1 cellular context compared by ENCODE assay signal in the genomic region with DNA sequence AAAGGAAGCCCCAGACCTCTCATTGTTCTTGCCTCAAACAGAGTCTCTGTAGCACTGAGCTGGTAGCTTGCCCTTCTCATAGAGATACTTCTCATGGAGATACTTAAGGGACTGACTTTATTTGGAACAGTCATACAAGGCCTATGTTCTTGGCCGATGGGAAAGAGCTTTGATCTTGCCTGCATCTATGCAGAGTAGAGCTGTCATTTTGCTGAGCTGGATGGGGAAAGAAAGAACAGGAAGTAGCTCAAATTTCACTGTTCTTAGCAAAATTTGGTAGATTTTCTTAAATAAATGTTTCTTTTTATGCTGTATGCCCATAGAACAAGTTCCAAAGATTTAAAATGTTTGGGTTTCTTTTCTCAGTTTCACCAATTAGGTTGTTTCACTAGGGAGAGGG.
TF ChIP-seq lines count a peak whose summit lies in the region.

No MANE protein-coding gene starts in this region.

TF ChIP-seq in GM23338, 12 proteins besides CTCF, POLR2A, EP300 and RAD21 (continued from another document):
- TF ChIP-seq, protein P1, sequence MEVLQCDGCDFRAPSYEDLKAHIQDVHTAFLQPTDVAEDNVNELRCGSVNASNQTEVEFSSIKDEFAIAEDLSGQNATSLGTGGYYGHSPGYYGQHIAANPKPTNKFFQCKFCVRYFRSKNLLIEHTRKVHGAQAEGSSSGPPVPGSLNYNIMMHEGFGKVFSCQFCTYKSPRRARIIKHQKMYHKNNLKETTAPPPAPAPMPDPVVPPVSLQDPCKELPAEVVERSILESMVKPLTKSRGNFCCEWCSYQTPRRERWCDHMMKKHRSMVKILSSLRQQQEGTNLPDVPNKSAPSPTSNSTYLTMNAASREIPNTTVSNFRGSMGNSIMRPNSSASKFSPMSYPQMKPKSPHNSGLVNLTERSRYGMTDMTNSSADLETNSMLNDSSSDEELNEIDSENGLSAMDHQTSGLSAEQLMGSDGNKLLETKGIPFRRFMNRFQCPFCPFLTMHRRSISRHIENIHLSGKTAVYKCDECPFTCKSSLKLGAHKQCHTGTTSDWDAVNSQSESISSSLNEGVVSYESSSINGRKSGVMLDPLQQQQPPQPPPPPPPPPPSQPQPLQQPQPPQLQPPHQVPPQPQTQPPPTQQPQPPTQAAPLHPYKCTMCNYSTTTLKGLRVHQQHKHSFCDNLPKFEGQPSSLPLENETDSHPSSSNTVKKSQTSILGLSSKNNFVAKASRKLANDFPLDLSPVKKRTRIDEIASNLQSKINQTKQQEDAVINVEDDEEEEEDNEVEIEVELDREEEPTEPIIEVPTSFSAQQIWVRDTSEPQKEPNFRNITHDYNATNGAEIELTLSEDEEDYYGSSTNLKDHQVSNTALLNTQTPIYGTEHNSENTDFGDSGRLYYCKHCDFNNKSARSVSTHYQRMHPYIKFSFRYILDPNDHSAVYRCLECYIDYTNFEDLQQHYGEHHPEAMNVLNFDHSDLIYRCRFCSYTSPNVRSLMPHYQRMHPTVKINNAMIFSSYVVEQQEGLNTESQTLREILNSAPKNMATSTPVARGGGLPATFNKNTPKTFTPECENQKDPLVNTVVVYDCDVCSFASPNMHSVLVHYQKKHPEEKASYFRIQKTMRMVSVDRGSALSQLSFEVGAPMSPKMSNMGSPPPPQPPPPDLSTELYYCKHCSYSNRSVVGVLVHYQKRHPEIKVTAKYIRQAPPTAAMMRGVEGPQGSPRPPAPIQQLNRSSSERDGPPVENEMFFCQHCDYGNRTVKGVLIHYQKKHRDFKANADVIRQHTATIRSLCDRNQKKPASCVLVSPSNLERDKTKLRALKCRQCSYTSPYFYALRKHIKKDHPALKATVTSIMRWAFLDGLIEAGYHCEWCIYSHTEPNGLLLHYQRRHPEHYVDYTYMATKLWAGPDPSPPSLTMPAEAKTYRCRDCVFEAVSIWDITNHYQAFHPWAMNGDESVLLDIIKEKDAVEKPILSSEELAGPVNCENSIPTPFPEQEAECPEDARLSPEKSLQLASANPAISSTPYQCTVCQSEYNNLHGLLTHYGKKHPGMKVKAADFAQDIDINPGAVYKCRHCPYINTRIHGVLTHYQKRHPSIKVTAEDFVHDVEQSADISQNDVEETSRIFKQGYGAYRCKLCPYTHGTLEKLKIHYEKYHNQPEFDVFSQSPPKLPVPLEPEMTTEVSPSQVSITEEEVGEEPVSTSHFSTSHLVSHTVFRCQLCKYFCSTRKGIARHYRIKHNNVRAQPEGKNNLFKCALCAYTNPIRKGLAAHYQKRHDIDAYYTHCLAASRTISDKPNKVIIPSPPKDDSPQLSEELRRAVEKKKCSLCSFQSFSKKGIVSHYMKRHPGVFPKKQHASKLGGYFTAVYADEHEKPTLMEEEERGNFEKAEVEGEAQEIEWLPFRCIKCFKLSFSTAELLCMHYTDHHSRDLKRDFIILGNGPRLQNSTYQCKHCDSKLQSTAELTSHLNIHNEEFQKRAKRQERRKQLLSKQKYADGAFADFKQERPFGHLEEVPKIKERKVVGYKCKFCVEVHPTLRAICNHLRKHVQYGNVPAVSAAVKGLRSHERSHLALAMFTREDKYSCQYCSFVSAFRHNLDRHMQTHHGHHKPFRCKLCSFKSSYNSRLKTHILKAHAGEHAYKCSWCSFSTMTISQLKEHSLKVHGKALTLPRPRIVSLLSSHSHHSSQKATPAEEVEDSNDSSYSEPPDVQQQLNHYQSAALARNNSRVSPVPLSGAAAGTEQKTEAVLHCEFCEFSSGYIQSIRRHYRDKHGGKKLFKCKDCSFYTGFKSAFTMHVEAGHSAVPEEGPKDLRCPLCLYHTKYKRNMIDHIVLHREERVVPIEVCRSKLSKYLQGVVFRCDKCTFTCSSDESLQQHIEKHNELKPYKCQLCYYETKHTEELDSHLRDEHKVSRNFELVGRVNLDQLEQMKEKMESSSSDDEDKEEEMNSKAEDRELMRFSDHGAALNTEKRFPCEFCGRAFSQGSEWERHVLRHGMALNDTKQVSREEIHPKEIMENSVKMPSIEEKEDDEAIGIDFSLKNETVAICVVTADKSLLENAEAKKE (CRISPR knock-in tag; IDR thresholded peaks at IDR 0.05) = no peak
- TF ChIP-seq CREB1 (CRISPR knock-in tag; IDR thresholded peaks at IDR 0.05; ENCODE audit: low read depth) (no peak), REST (IDR thresholded peaks at IDR 0.05; ENCODE audit: unreplicated experiment) (no peak), POLR2AphosphoS5 (IDR thresholded peaks at IDR 0.05; ENCODE audit: low read depth) (no peak), JUNB (IDR thresholded peaks at IDR 0.05; ENCODE audit: unreplicated experiment) (no peak), STAT1 (IDR thresholded peaks at IDR 0.05; ENCODE audit: unreplicated experiment) (no peak), EZH2 (IDR thresholded peaks at IDR 0.05; ENCODE audit: low read depth, unreplicated experiment) (no peak), ZNF331 (CRISPR knock-in tag; IDR thresholded peaks at IDR 0.05; ENCODE audit: low read depth) (no peak), NANOG (IDR thresholded peaks at IDR 0.05; ENCODE audit: borderline replicate concordance) (no peak), EZH2phosphoT487 (IDR thresholded peaks at IDR 0.05; ENCODE audit: unreplicated experiment) (no peak)
- TF ChIP-seq, protein P2, sequence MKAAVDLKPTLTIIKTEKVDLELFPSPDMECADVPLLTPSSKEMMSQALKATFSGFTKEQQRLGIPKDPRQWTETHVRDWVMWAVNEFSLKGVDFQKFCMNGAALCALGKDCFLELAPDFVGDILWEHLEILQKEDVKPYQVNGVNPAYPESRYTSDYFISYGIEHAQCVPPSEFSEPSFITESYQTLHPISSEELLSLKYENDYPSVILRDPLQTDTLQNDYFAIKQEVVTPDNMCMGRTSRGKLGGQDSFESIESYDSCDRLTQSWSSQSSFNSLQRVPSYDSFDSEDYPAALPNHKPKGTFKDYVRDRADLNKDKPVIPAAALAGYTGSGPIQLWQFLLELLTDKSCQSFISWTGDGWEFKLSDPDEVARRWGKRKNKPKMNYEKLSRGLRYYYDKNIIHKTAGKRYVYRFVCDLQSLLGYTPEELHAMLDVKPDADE (IDR thresholded peaks at IDR 0.05) = no peak
